In genomic region chr11:62880803-62881578, GRCh38 we compare ENCODE assay signal across 7 cellular contexts. TPM values are rescaled to one million over a fixed set of nuclear protein-coding genes. Genes with fewer than 3 reads are reported as not detected.
DNase-seq lines count a peak whose midpoint lies in the region; ATAC-seq and TF ChIP-seq lines count a peak whose summit lies in the region.

Gene SLC3A2, plus strand, starts transcription at chr11:62880896. Its CDS starts 128 bp downstream, at chr11:62881024.

- TF ChIP-seq CTCF in astrocyte of the cerebellum (IDR thresholded peaks at IDR 0.05; ENCODE audit: low read depth, low read length, missing control alignments) = peak; percentile 53

- intact Hi-C loops in sciatic nerve (cut with DNase I) = no loop called here

- in situ Hi-C loops in astrocyte of the cerebellum (cut with HindIII; ENCODE audit: low sequenced_read_pairs) = no loop called here

- DNase-seq in NCI-H146 treated with DMSO at 0.1 percent for 48 hours (lab: John Stamatoyannopoulos, UW; ENCODE audit: unreplicated experiment) (peak; percentile 69), T-helper 9 cell (peak; percentile 77), astrocyte of the cerebellum (ENCODE audit: low read depth) (peak; percentile 53), hippocampal formation (lab: John Stamatoyannopoulos, UW) (peak; percentile 78 to 82), sciatic nerve (ENCODE audit: low spot score) (peak; percentile 94)

- ATAC-seq in GM18499 (IDR thresholded peaks at IDR 0.05; ENCODE audit: insufficient read depth, unreplicated experiment) = peak; percentile 38
- peak; percentile 64 for ATAC-seq in HG02840 (IDR thresholded peaks at IDR 0.05; ENCODE audit: low FRiP score, unreplicated experiment)
- ATAC-seq in sciatic nerve = peak; percentile 94

- H3K4me3 ChIP-seq in astrocyte of the cerebellum (ENCODE audit: low read depth, low read length) = peak within 1 kb of the TSS; percentile 94

RNA-seq across cellular contexts. Expression of gene SLC3A2, which starts in this region (rescaled TPM):
- 102 TPM for total RNA-seq in sciatic nerve

Comparison
In these comparisons a context has a peak if more than half of its experiments do, and no peak if none do; other contexts are left out.
1. Peak in every context shown above with its lines: DNase-seq, ATAC-seq and H3K4me3 ChIP-seq.
2. ATAC-seq: peak in every context shown above with its lines; median percentile 94 in sciatic nerve; 64 in HG02840; 38 in GM18499.